In the genomic region with DNA sequence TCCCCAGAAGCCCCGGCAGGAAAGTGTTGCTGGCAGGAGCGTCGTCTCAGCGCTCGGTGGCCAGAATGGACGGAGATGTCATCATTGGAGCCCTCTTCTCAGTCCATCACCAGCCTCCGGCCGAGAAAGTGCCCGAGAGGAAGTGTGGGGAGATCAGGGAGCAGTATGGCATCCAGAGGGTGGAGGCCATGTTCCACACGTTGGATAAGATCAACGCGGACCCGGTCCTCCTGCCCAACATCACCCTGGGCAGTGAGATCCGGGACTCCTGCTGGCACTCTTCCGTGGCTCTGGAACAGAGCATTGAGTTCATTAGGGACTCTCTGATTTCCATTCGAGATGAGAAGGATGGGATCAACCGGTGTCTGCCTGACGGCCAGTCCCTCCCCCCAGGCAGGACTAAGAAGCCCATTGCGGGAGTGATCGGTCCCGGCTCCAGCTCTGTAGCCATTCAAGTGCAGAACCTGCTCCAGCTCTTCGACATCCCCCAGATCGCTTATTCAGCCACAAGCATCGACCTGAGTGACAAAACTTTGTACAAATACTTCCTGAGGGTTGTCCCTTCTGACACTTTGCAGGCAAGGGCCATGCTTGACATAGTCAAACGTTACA, we compare ENCODE assay signal across 15 cellular contexts.
"Had no signal": no experiment of that assay in that cellular context is flagged by ENCODE, and none has a peak within 500 bp of the region (broad histone marks: within the 10 kb centered on the region; RNA-seq: fewer than 3 reads in every experiment).

No MANE protein-coding gene starts in this region.

- H3K36me3 ChIP-seq: ascending aorta, colonic mucosa, gastrocnemius medialis, pancreas had no signal

- H3K27me3 ChIP-seq: ascending aorta had no signal

- DNase-seq: activated CD4-positive, alpha-beta memory T cell treated with anti-CD3 and anti-CD28 coated beads, Interleukin-2, amount 10 ng/mL, durations not matched to agents 7 days and 5 days; activated CD4-positive, CD25-positive, alpha-beta regulatory T cell treated with anti-CD3 and anti-CD28 coated beads, Interleukin-2, amount 50 U/mL, for 72 hours; activated CD8-positive, alpha-beta memory T cell treated with anti-CD3 and anti-CD28 coated beads, Interleukin-2, amount 50 U/mL, for 4 hours; activated naive CD4-positive, alpha-beta T cell; activated T-cell treated with anti-CD3 and anti-CD28 coated beads, Interleukin-2, amount 50 U/mL, for 72 hours; colonic mucosa; effector CD4-positive, alpha-beta T cell; gastrocnemius medialis; nephron progenitor cell; stimulated activated CD4-positive, alpha-beta T cell treated with anti-CD3 and anti-CD28 coated beads, Interleukin-15, amount 100 ng/mL, for 24 hours; stimulated activated CD4-positive, alpha-beta T cell treated with anti-CD3 and anti-CD28 coated beads, Interleukin-4, amount 100 ng/mL, for 24 hours; stimulated activated naive CD8-positive, alpha-beta T cell treated with anti-CD3 and anti-CD28 coated beads, Interleukin-15, amount 100 ng/mL, for 72 hours had no signal

- H3K4me3 ChIP-seq: ascending aorta, colonic mucosa, gastrocnemius medialis had no signal

- H3K9me3 ChIP-seq: ascending aorta, colonic mucosa, gastrocnemius medialis, pancreas had no signal

- H3K27ac ChIP-seq: ascending aorta, colonic mucosa, gastrocnemius medialis, pancreas had no signal

- ATAC-seq: activated T-cell treated with anti-CD3 and anti-CD28 coated beads, Interleukin-2, amount 50 U/mL, for 72 hours; gastrocnemius medialis; left lobe of liver; stimulated activated naive CD8-positive, alpha-beta T cell treated with anti-CD3 and anti-CD28 coated beads, Interleukin-15, amount 100 ng/mL, for 72 hours had no signal

- H3K4me1 ChIP-seq: ascending aorta, colonic mucosa, gastrocnemius medialis, pancreas had no signal
